14 cellular contexts compared by ENCODE assay signal in genomic region chr3:185561958-185562357, GRCh38. TPM values are rescaled to one million over a fixed set of nuclear protein-coding genes. Genes with fewer than 3 reads are reported as not detected.
DNase-seq lines count a peak whose midpoint lies in the region; ATAC-seq, FAIRE-seq and TF ChIP-seq lines count a peak whose summit lies in the region.
"Had no signal": no experiment of that assay in that cellular context is flagged by ENCODE, and none has a peak within 500 bp of the region (broad histone marks: within the 10 kb centered on the region; RNA-seq: fewer than 3 reads in every experiment).

No MANE protein-coding gene starts in this region.

- H3K4me3 ChIP-seq in HUES64 (ENCODE audit: low read length), result no peak overlapping the region
- no peak overlapping the region for H3K4me3 ChIP-seq in H1 (ENCODE audit: extremely low read depth in 1 of 4, insufficient read depth in 2 of 4, low read depth in 3 of 4, low read length in 4 of 4)
- H3K4me3 ChIP-seq in mammary epithelial cell (replicated peaks in 1 of 3; ENCODE audit: insufficient read depth in 1 of 3, low read depth in 2 of 3, low read length in 3 of 3), result no peak overlapping the region

- H4K91ac ChIP-seq in H1 (replicated peaks; ENCODE audit: insufficient read length, low read length), result no peak overlapping the region

- dilution Hi-C loops in mammary epithelial cell (cut with HindIII; ENCODE audit: low sequenced_read_pairs), result no loop called here

- no peaks in the 10 kb centered on the region for H3K79me1 ChIP-seq in H1 (ENCODE audit: low read depth, low read length)

- no peak overlapping the region for H3K4ac ChIP-seq in H1 (replicated peaks; ENCODE audit: insufficient read length, low read depth, low read length)

- H2BK15ac ChIP-seq in H1 (ENCODE audit: low read length), result no peak overlapping the region

- no peak overlapping the region for H4K5ac ChIP-seq in H1 (ENCODE audit: insufficient read length, low read depth, low read length)

- no peak for FAIRE-seq in H1 (lab: Jason Lieb, UNC)
- FAIRE-seq: small intestine had no signal

- intact Hi-C loops in mammary epithelial cell (cut with micrococcal nuclease), result no loop called here

- H2AFZ ChIP-seq in H1 (ENCODE audit: low read length), result peak overlapping the region; percentile 26; the same call in 1 of the 2 replicates
- H2AFZ ChIP-seq in mammary epithelial cell (ENCODE audit: low read depth, low read length), result no peak overlapping the region

- H3K4me2 ChIP-seq in H1 (ENCODE audit: insufficient read depth in 1 of 2, low read depth in 2 of 2, low read length in 2 of 2) (peak overlapping the region in 1 of 2 experiments; percentile 39; a peak in 1 of 4 replicates), mammary epithelial cell (ENCODE audit: insufficient read depth, low read depth, low read length) (no peak overlapping the region)

- BruUV-seq in mammary epithelial cell (replicated peaks; lab: Mats Ljungman, UMichigan), result no TSS peak

- peak overlapping the region; percentile 6; the same call in 1 of the 2 replicates for H3K18ac ChIP-seq in H1 (ENCODE audit: extremely low read depth, low read length)

- H3K79me2 ChIP-seq in H1 (ENCODE audit: control insufficient read depth in 1 of 2, insufficient read depth in 2 of 2, low read length in 2 of 2) (no peaks in the 10 kb centered on the region), mammary epithelial cell (ENCODE audit: insufficient read depth, low read length) (no peaks in the 10 kb centered on the region)

- H2BK120ac ChIP-seq in H1 (replicated peaks; ENCODE audit: low read depth, low read length), result no peak overlapping the region

- 57% methylated on average over 5 of the region's 5 CpGs for WGBS in HUES64
- WGBS in H1 (ENCODE audit: extremely low coverage in 1 of 2, insufficient coverage in 1 of 2, insufficient read length in 1 of 2, insufficient replicate concordance in 2 of 2, low coverage in 1 of 2, low lambda C conversion rate in 2 of 2, missing lambda C conversion rate in 1 of 2), 2 experiments, result 66% methylated on average over 5 of the region's 5 CpGs; no CpG with 5 or more reads in 1 of the 2 experiments
- WGBS in mammary epithelial cell (ENCODE audit: low coverage, missing lambda C conversion rate), result 69% methylated on average over 5 of the region's 5 CpGs

- H3K4me1 ChIP-seq in ES-I3 (ENCODE audit: insufficient read depth, low read length), result peaks cover 21% of the 10 kb centered on the region
- H3K4me1 ChIP-seq in HUES64 (ENCODE audit: insufficient read depth, low read length), result peaks cover 28% of the 10 kb centered on the region
- H3K4me1 ChIP-seq in H1 (replicated peaks in 1 of 4; ENCODE audit: control insufficient read depth in 3 of 4, insufficient read depth in 4 of 4, low read length in 3 of 4), result peaks cover 6 to 16% (median 9%) of the 10 kb centered on the region in 4 experiments
- H3K4me1 ChIP-seq in mammary epithelial cell (ENCODE audit: insufficient read depth, low read length), result peaks cover 9% of the 10 kb centered on the region

- in situ Hi-C loops in mammary epithelial cell (cut with MboI; ENCODE audit: low sequenced_read_pairs in 2 of 2), result loop anchor here in 1 of 2 donors (25.0 kb wide), 1 partner anchor 225 kb away; no protein-coding TSS in a partner anchor

- no peak overlapping the region for H3K4me3 Mint-ChIP-seq in osteocyte (ENCODE audit: unreplicated experiment)
- H3K4me3 Mint-ChIP-seq: activated T-cell treated with anti-CD3 and anti-CD28 coated beads, Interleukin-2, amount 50 U/mL, for 4 hours; neural crest cell had no signal

- H4K20me1 ChIP-seq in H1 (replicated peaks in 1 of 2; ENCODE audit: control insufficient read depth in 1 of 2, insufficient read depth in 2 of 2, low read length in 2 of 2), result no peaks in the 10 kb centered on the region
- no peaks in the 10 kb centered on the region for H4K20me1 ChIP-seq in mammary epithelial cell (ENCODE audit: insufficient read depth, low read length)

- peak overlapping the region; percentile 66; the same call in 1 of the 2 replicates for H3K27ac ChIP-seq in HUES64 (ENCODE audit: low read depth, low read length)
- H3K27ac ChIP-seq in H1 (ENCODE audit: low read depth, low read length), result no peak overlapping the region
- H3K27ac ChIP-seq in mammary epithelial cell (ENCODE audit: insufficient read depth, low read depth, low read length), result no peak overlapping the region

- no peak overlapping the region for H3K27ac Mint-ChIP-seq in osteocyte (ENCODE audit: unreplicated experiment)

- peaks cover 5% of the 10 kb centered on the region for H3K27me3 Mint-ChIP-seq in osteocyte (ENCODE audit: unreplicated experiment)

- TF ChIP-seq EP300 in H1 (IDR thresholded peaks at IDR 0.05; ENCODE audit: borderline replicate concordance in 1 of 2, low read depth in 2 of 2, low read length in 2 of 2), result no peak

- peak overlapping the region; percentile 4; the same call in 1 of the 2 replicates for H2BK20ac ChIP-seq in H1 (ENCODE audit: low read length)

- no peaks in the 10 kb centered on the region for H3K9me3 Mint-ChIP-seq in osteocyte (ENCODE audit: unreplicated experiment)
- H3K9me3 Mint-ChIP-seq: activated T-cell treated with anti-CD3 and anti-CD28 coated beads, Interleukin-2, amount 50 U/mL, for 4 hours; neural crest cell had no signal

- H2BK5ac ChIP-seq in H1 (ENCODE audit: low read depth, low read length), result no peak overlapping the region

- no peak for ATAC-seq in GM21528 (IDR thresholded peaks at IDR 0.05; ENCODE audit: low FRiP score, unreplicated experiment)
- ATAC-seq: SK-N-SH treated with all-trans-retinoic acid at 6 μM for 48 hours had no signal

- H3K9ac ChIP-seq in ES-I3 (ENCODE audit: low read depth, low read length) (0 out of 2 replicates have a peak overlapping the region, but pooled peaks have one; percentile 16), HUES64 (ENCODE audit: low read depth, low read length) (peak overlapping the region; percentile 36; the same call in 1 of the 2 replicates), H1 (replicated peaks in 1 of 4; ENCODE audit: extremely low read depth in 1 of 4, low read depth in 3 of 4, low read length in 3 of 4) (0 out of 7 replicates have a peak overlapping the region, but pooled peaks of 1 of the 4 experiments have one; percentile 10), mammary epithelial cell (ENCODE audit: insufficient read depth, low read length) (no peak overlapping the region)

- no peak overlapping the region for H3K14ac ChIP-seq in H1 (ENCODE audit: insufficient read length)

- no peak overlapping the region for H2AK5ac ChIP-seq in H1 (ENCODE audit: low read depth, low read length)

- H3K4me1 Mint-ChIP-seq in osteocyte (ENCODE audit: unreplicated experiment), result peaks cover 7% of the 10 kb centered on the region

- no peak overlapping the region for H4K8ac ChIP-seq in H1 (ENCODE audit: extremely low read depth, insufficient read depth, low read length)

- CTCF ChIA-PET in H1 (lab: Charles Lee; ENCODE audit: partially characterized antibody), result interaction anchor here (1.0 to 5.7 kb wide), 3 partner anchors 12 to 15 kb away, joined by 3 to 69 read pairs (median 3); no protein-coding TSS in a partner anchor
- CTCF ChIA-PET in mammary epithelial cell (lab: Charles Lee; ENCODE audit: low non-redundant PET), result no interaction called here

- POLR2A ChIA-PET in H1 (lab: Charles Lee; ENCODE audit: partially characterized antibody), result interaction anchor here (0.8 to 1.8 kb wide), 3 partner anchors 13 to 25 kb away, joined by 3 to 6 read pairs (median 5); partner anchors contain the start of gene SENP2

- no peaks in the 10 kb centered on the region for H3K36me3 ChIP-seq in ES-I3 (ENCODE audit: insufficient read depth, low read length)
- no peaks in the 10 kb centered on the region for H3K36me3 ChIP-seq in HUES64 (ENCODE audit: insufficient read depth, low read length)
- H3K36me3 ChIP-seq in H1 (ENCODE audit: control insufficient read depth in 2 of 4, insufficient read depth in 4 of 4, low read length in 3 of 4), result no peaks in the 10 kb centered on the region
- H3K36me3 ChIP-seq in mammary epithelial cell (ENCODE audit: insufficient read depth, low read length), result no peaks in the 10 kb centered on the region

- TF ChIP-seq RAD21 in H1 (IDR thresholded peaks at IDR 0.05 in 1 of 2, conservative IDR thresholded peaks at IDR 0.05 in 1 of 2; ENCODE audit: low read depth in 2 of 2, low read length in 2 of 2), result no peak

- H3K27me3 ChIP-seq in HUES64 (ENCODE audit: insufficient read depth, low read length) (peaks cover 5% of the 10 kb centered on the region; the same call in 1 of the 2 replicates), H1 (replicated peaks in 1 of 4; ENCODE audit: control insufficient read depth in 3 of 4, extremely low read depth in 1 of 4, insufficient read depth in 3 of 4, low read length in 3 of 4) (no peaks in the 10 kb centered on the region), mammary epithelial cell (ENCODE audit: insufficient read depth, low read length) (no peaks in the 10 kb centered on the region)

- no peak overlapping the region for H2BK12ac ChIP-seq in H1 (ENCODE audit: low read depth, low read length)

- H3K9me3 ChIP-seq in ES-I3 (ENCODE audit: control insufficient read depth, insufficient read depth, low read length) (no peaks in the 10 kb centered on the region), HUES64 (ENCODE audit: insufficient read depth, low read depth, low read length) (no peaks in the 10 kb centered on the region), H1 (ENCODE audit: insufficient read depth in 2 of 2, low read depth in 1 of 2, low read length in 1 of 2) (no peaks in the 10 kb centered on the region), mammary epithelial cell (replicated peaks; ENCODE audit: insufficient read depth, low read length) (no peaks in the 10 kb centered on the region)

- H3K36me3 Mint-ChIP-seq in osteocyte (ENCODE audit: unreplicated experiment), result no peaks in the 10 kb centered on the region

- peak in 1 of 2 experiments; percentile 30 for DNase-seq in H1 (ENCODE audit: low read depth in 1 of 2, low spot score in 2 of 2)
- DNase-seq in osteocyte (ENCODE audit: extremely low spot score, unreplicated experiment), result peak; percentile 19
- no peak for DNase-seq in mammary epithelial cell
- no peak for DNase-seq in GM10266 (ENCODE audit: extremely low spot score)
- DNase-seq: activated CD4-positive, CD25-positive, alpha-beta regulatory T cell; activated T-cell treated with anti-CD3 and anti-CD28 coated beads, Interleukin-2, amount 50 U/mL, for 4 hours; NCI-H1694 treated with DMSO at 0.1 percent for 48 hours; small intestine had no signal

- H3K23ac ChIP-seq in H1 (ENCODE audit: insufficient read length), result no peak overlapping the region

- TF ChIP-seq CTCF in H1 (IDR thresholded peaks at IDR 0.05; ENCODE audit: control extremely low read depth in 1 of 3, insufficient read depth in 1 of 3, low read depth in 1 of 3, low read length in 3 of 3) (no peak), osteocyte (IDR thresholded peaks at IDR 0.05) (no peak), mammary epithelial cell (conservative IDR thresholded peaks at IDR 0.05 in 1 of 2, IDR thresholded peaks at IDR 0.05 in 1 of 2; ENCODE audit: extremely low read depth in 1 of 2, insufficient read depth in 1 of 2, low read depth in 1 of 2, low read length in 2 of 2) (no peak), GM10266 (IDR thresholded peaks at IDR 0.05; ENCODE audit: control insufficient read depth, insufficient read depth, low read depth, missing control alignments) (no peak)

- H3K56ac ChIP-seq in H1 (replicated peaks; ENCODE audit: insufficient read length, low read depth, low read length), result no peak overlapping the region

- no peak for TF ChIP-seq POLR2A in H1 (IDR thresholded peaks at IDR 0.05; ENCODE audit: control extremely low read depth in 1 of 2, low read depth in 2 of 2, low read length in 2 of 2)

- no peaks in the 10 kb centered on the region for H3K23me2 ChIP-seq in H1 (ENCODE audit: low read depth, low read length)

RNA-seq across cellular contexts. Expression of gene LIPH, which starts 9.6 kb away (rescaled TPM):
- polyA plus RNA-seq in HUES64 (2013, experiment 1 of 2), result 0.30 TPM
- 0.19 TPM for polyA plus RNA-seq in HUES64 (2013, experiment 2 of 2)
- total RNA-seq in H1 (2021; fragmentation: NEBNext Ultra II Directional; extraction: Animal tissue kit (Norgen Biotek cat#: 25700)), result 0.44 TPM in 1 of 2 replicates, not detected in the other
- polyA plus RNA-seq in H1 (2011; rRNA removed) (0.06 and 0.08 TPM in 2 replicates), mammary epithelial cell (0.18 TPM)
- polyA plus RNA-seq in H1 (2011; cell fraction: cytosol; rRNA removed), result 0.05 TPM
- not detected for polyA plus RNA-seq in H1 (2011; cell fraction: nucleus; rRNA removed)
- polyA plus RNA-seq in H1 (2012, experiment 1 of 2), result 0.05 to 0.15 TPM (median 0.13 TPM) in 3 of 4 replicates, not detected in the other
- polyA plus RNA-seq in H1 (2012, experiment 2 of 2), result not detected
- polyA plus RNA-seq in H1 (2013, experiment 1 of 2), result 0.24 TPM
- 0.28 TPM for polyA plus RNA-seq in H1 (2013, experiment 2 of 2)
- polyA minus RNA-seq in H1 (2011; rRNA and poly(A)+ RNA removed), result 0.03 TPM in 1 of 2 replicates, not detected in the other
- not detected for polyA minus RNA-seq in H1 (2011; cell fraction: cytosol; rRNA and poly(A)+ RNA removed)
- polyA minus RNA-seq in H1 (2011; cell fraction: nucleus; rRNA and poly(A)+ RNA removed), result not detected
- total RNA-seq in osteocyte (not detected in 2 replicates), mammary epithelial cell (under 1 TPM; 0.38 to 0.50 TPM)
- not detected for polyA minus RNA-seq in mammary epithelial cell
- total RNA-seq: dermis microvascular lymphatic vessel endothelial cell, neural crest cell had no signal

RNA-seq across cellular contexts. Expression of gene SENP2, which starts 24.1 kb away (rescaled TPM):
- polyA plus RNA-seq in HUES64 (2013, experiment 1 of 2), result 40.3 TPM
- 37.3 TPM for polyA plus RNA-seq in HUES64 (2013, experiment 2 of 2)
- total RNA-seq in H1 (2021; fragmentation: NEBNext Ultra II Directional; extraction: Animal tissue kit (Norgen Biotek cat#: 25700)), result 69.3 and 75.5 TPM in 2 replicates
- 25.2 and 27.5 TPM in 2 replicates for polyA plus RNA-seq in H1 (2011; rRNA removed)
- 42.9 TPM for polyA plus RNA-seq in H1 (2011; cell fraction: cytosol; rRNA removed)
- 40.0 TPM for polyA plus RNA-seq in H1 (2011; cell fraction: nucleus; rRNA removed)
- polyA plus RNA-seq in H1 (2012, experiment 1 of 2), result 33.9 to 44.9 TPM (median 40.9 TPM) in 4 replicates
- polyA plus RNA-seq in H1 (2012, experiment 2 of 2), result 4.4 TPM
- polyA plus RNA-seq in H1 (2013, experiment 1 of 2), result 37.4 TPM
- polyA plus RNA-seq in H1 (2013, experiment 2 of 2), result 38.2 TPM
- 83.2 and 93.8 TPM in 2 replicates for polyA minus RNA-seq in H1 (2011; rRNA and poly(A)+ RNA removed)
- polyA minus RNA-seq in H1 (2011; cell fraction: cytosol; rRNA and poly(A)+ RNA removed), result 51.6 TPM
- 59.4 TPM for polyA minus RNA-seq in H1 (2011; cell fraction: nucleus; rRNA and poly(A)+ RNA removed)
- 42.7 and 46.1 TPM in 2 replicates for total RNA-seq in osteocyte
- total RNA-seq in mammary epithelial cell, result 10 to 100 TPM; 27.5 to 41.7 TPM
- polyA plus RNA-seq in mammary epithelial cell, result 7.7 TPM
- 18.1 TPM for polyA minus RNA-seq in mammary epithelial cell
